In genomic region chr7:24965831-24966708, GRCh38 we compare ENCODE assay signal across 8 cellular contexts. TPM values are rescaled to one million over a fixed set of nuclear protein-coding genes. Genes with fewer than 3 reads are reported as not detected.
DNase-seq lines count a peak whose midpoint lies in the region; ATAC-seq and TF ChIP-seq lines count a peak whose summit lies in the region.

No MANE protein-coding gene starts in this region.

- no peaks in the 10 kb centered on the region for H3K36me3 ChIP-seq in mesenchymal stem cell (ENCODE audit: control insufficient read depth in 1 of 2, insufficient read depth in 2 of 2, low read depth in 1 of 2, low read length in 2 of 2)
- no peaks in the 10 kb centered on the region for H3K36me3 ChIP-seq in stomach

- H2BK12ac ChIP-seq in mesenchymal stem cell (ENCODE audit: low read length in 2 of 2) = peak overlapping the region in 1 of 2 experiments; percentile 97

- H3K9me3 Mint-ChIP-seq in activated naive CD4-positive, alpha-beta T cell treated with anti-CD3 and anti-CD28 coated beads for 36 hours = no peaks in the 10 kb centered on the region

- intact Hi-C loops in activated naive CD4-positive, alpha-beta T cell treated with anti-CD3 and anti-CD28 coated beads for 36 hours (cut with micrococcal nuclease) = loop anchor here (1.0 to 10.0 kb wide), 6 partner anchors 14 to 1591 kb away; partner anchors contain the start of gene PALS2
- intact Hi-C loops in stomach (cut with DNase I; ENCODE audit: low total_unique reads) = no loop called here

- H3K4me1 ChIP-seq in mesenchymal stem cell (ENCODE audit: control insufficient read depth, insufficient read depth, low read depth, low read length) = peaks cover 12% of the 10 kb centered on the region
- H3K4me1 ChIP-seq in stomach = peaks cover 0 to 30% (median 16%) of the 10 kb centered on the region in 4 donors

- H3K4me1 Mint-ChIP-seq in activated naive CD4-positive, alpha-beta T cell treated with anti-CD3 and anti-CD28 coated beads for 36 hours (ENCODE audit: low read depth) = peaks cover 77% of the 10 kb centered on the region

- no peak for TF ChIP-seq CTCF in stomach (IDR thresholded peaks at IDR 0.05)

- peak overlapping the region; percentile 77 for H3K27ac Mint-ChIP-seq in activated naive CD4-positive, alpha-beta T cell treated with anti-CD3 and anti-CD28 coated beads for 36 hours

- H3K27me3 Mint-ChIP-seq in activated naive CD4-positive, alpha-beta T cell treated with anti-CD3 and anti-CD28 coated beads for 36 hours (ENCODE audit: low read depth) = no peaks in the 10 kb centered on the region

- H3K9me3 ChIP-seq in mesenchymal stem cell (ENCODE audit: control insufficient read depth, low read length) (no peaks in the 10 kb centered on the region), stomach (no peaks in the 10 kb centered on the region)

- no peak overlapping the region for H2AFZ ChIP-seq in mesenchymal stem cell (ENCODE audit: low read depth, low read length)

- ATAC-seq in HG02763 (IDR thresholded peaks at IDR 0.05; ENCODE audit: unreplicated experiment) = peak; percentile 85

- no peak overlapping the region for H3K14ac ChIP-seq in mesenchymal stem cell (ENCODE audit: low read length in 2 of 2)

- no peak overlapping the region for H2AK5ac ChIP-seq in mesenchymal stem cell (ENCODE audit: low read length, severe bottlenecking)

- H3K4me3 Mint-ChIP-seq in activated naive CD4-positive, alpha-beta T cell treated with anti-CD3 and anti-CD28 coated beads for 36 hours = peak overlapping the region; percentile 17

- no peak overlapping the region for H3K4me3 ChIP-seq in mesenchymal stem cell (ENCODE audit: insufficient read depth in 1 of 2, low read depth in 1 of 2, low read length in 2 of 2)
- H3K4me3 ChIP-seq in stomach = no peak overlapping the region

- TF ChIP-seq EP300 in stomach (IDR thresholded peaks at IDR 0.05) = no peak

- WGBS in mesenchymal stem cell = 89% methylated on average over 8 of the region's 8 CpGs
- WGBS in stomach, 5 donors = 49 to 55% (median 52%) methylated on average over 8 of the region's 8 CpGs

- peak overlapping the region; percentile 35 for H4K8ac ChIP-seq in mesenchymal stem cell (ENCODE audit: low read length)

- H3K36me3 Mint-ChIP-seq in activated naive CD4-positive, alpha-beta T cell treated with anti-CD3 and anti-CD28 coated beads for 36 hours (ENCODE audit: low read depth) = no peaks in the 10 kb centered on the region

- no peak overlapping the region for H2BK5ac ChIP-seq in mesenchymal stem cell (ENCODE audit: low read depth, low read length, poor library complexity, severe bottlenecking)

- DNase-seq in activated gamma-delta T cell treated with Interleukin-2 at 50 U/mL for 16 hours = peak; percentile 65
- no peak for DNase-seq in activated gamma-delta T cell (lab: John Stamatoyannopoulos, UW)
- DNase-seq in NCI-H2029 (lab: John Stamatoyannopoulos, UW) = peak; percentile 9
- peak; percentile 68 for DNase-seq in activated naive CD4-positive, alpha-beta T cell treated with anti-CD3 and anti-CD28 coated beads for 36 hours
- DNase-seq in mesenchymal stem cell = no peak
- DNase-seq in hippocampal formation (lab: John Stamatoyannopoulos, UW) = no peak
- DNase-seq in stomach = no peak

- H2BK120ac ChIP-seq in mesenchymal stem cell (ENCODE audit: low read depth, low read length) = no peak overlapping the region

- H3K23ac ChIP-seq in mesenchymal stem cell (ENCODE audit: low read length in 2 of 2) = no peak overlapping the region

- peak overlapping the region; percentile 44 for H2BK15ac ChIP-seq in mesenchymal stem cell (ENCODE audit: low read depth, poor library complexity, severe bottlenecking)

- no peak overlapping the region for H3K18ac ChIP-seq in mesenchymal stem cell (ENCODE audit: low read depth in 1 of 2, low read length in 2 of 2)

- CTCF ChIA-PET in activated naive CD4-positive, alpha-beta T cell treated with anti-CD3 and anti-CD28 coated beads for 36 hours (lab: Charles Lee) = interaction anchor here (0.6 to 2.2 kb wide), 6 partner anchors 12 to 1341 kb away, joined by 3 to 13 read pairs (median 4); no protein-coding TSS in a partner anchor

- peaks cover 21% of the 10 kb centered on the region for H3K79me1 ChIP-seq in mesenchymal stem cell (replicated peaks; ENCODE audit: low read length, poor library complexity, severe bottlenecking)

- TF ChIP-seq POLR2A in stomach (IDR thresholded peaks at IDR 0.05) = no peak

- no peaks in the 10 kb centered on the region for H3K27me3 ChIP-seq in mesenchymal stem cell (ENCODE audit: control insufficient read depth in 1 of 2, insufficient read depth in 1 of 2, low read length in 2 of 2)
- H3K27me3 ChIP-seq in stomach = no peaks in the 10 kb centered on the region

- no peak overlapping the region for H4K91ac ChIP-seq in mesenchymal stem cell (ENCODE audit: low read length)

- no peak overlapping the region for H3K9ac ChIP-seq in mesenchymal stem cell (ENCODE audit: low read length)

- H3K27ac ChIP-seq in mesenchymal stem cell (ENCODE audit: low read length, poor library complexity, severe bottlenecking) = no peak overlapping the region
- H3K27ac ChIP-seq in stomach = peak overlapping the region in 2 of 5 donors; percentile 34 to 52

- H3K4ac ChIP-seq in mesenchymal stem cell (ENCODE audit: low read depth in 1 of 2, low read length in 2 of 2) = no peak overlapping the region

- no peak overlapping the region for H3K4me2 ChIP-seq in mesenchymal stem cell (ENCODE audit: low read length, poor library complexity, severe bottlenecking)

RNA-seq across cellular contexts. Expression of gene OSBPL3, which starts 13.9 kb away (rescaled TPM):
- 10 to 100 TPM; 25.1 to 27.9 TPM for total RNA-seq in activated naive CD4-positive, alpha-beta T cell treated with anti-CD3 and anti-CD28 coated beads for 36 hours
- 7.8 TPM for polyA plus RNA-seq in mesenchymal stem cell (2013, experiment 1 of 2)
- polyA plus RNA-seq in mesenchymal stem cell (2013, experiment 2 of 2) = 7.5 TPM
- 10 to 100 TPM in 4 of 5 donors, 1 to 10 TPM in 1; 7.2 to 25.0 (median 15.1) TPM for total RNA-seq in stomach
- 1 to 10 TPM; 2.0 to 8.1 (median 2.9) TPM for polyA plus RNA-seq in stomach

Comparison
In these comparisons a context has a peak if more than half of its experiments do, and no peak if none do; other contexts are left out.
1. DNase-seq: peak in activated gamma-delta T cell treated with Interleukin-2 at 50 U/mL for 16 hours (single experiment), NCI-H2029 (single experiment) and activated naive CD4-positive, alpha-beta T cell treated with anti-CD3 and anti-CD28 coated beads for 36 hours (single experiment); none in activated gamma-delta T cell (single experiment), mesenchymal stem cell (single experiment), hippocampal formation (0 of 2) and stomach (single experiment).